ENCODE assay signal across 23 cellular contexts in genomic region chr6:142235247-142235646, GRCh38.
"Had no signal": no experiment of that assay in that cellular context is flagged by ENCODE, and none has a peak within 500 bp of the region (broad histone marks: within the 10 kb centered on the region; RNA-seq: fewer than 3 reads in every experiment).

No MANE protein-coding gene starts in this region.

- H3K4me3 ChIP-seq: dorsolateral prefrontal cortex, lower lobe of right lung, prostate gland, skin epidermis, spleen, testis, tibial artery had no signal

- ATAC-seq: left colon; left ventricle myocardium superior; lower lobe of right lung; natural killer cell; right cardiac atrium; stimulated activated memory B cell treated with anti-CD40 and anti-IgM and Interleukin-4, amounts not matched to agents 10 μg/mL and 1 μg/mL and 100 μg/mL, for 72 hours; stimulated activated naive CD8-positive, alpha-beta T cell treated with anti-CD3 and anti-CD28 coated beads, Interleukin-15, Interleukin-2, amounts not matched to agents 100 U/mL and 50 U/mL, for 24 hours had no signal

- H3K27ac ChIP-seq: dorsolateral prefrontal cortex, lower lobe of right lung, neutrophil, parathyroid adenoma, prostate gland, skin epidermis, spleen, testis, tibial artery had no signal

- H3K9ac ChIP-seq: parathyroid adenoma had no signal

- H3K79me2 ChIP-seq: parathyroid adenoma had no signal

- FAIRE-seq: colon, frontal cortex, islet of Langerhans, urothelium cell line had no signal

- H3K27me3 ChIP-seq: neutrophil, testis, tibial artery had no signal

- H3K4me1 ChIP-seq: lower lobe of right lung, parathyroid adenoma, prostate gland, testis, tibial artery had no signal

- H3K36me3 ChIP-seq: lower lobe of right lung, neutrophil, prostate gland, spleen, tibial artery had no signal

- DNase-seq: dorsolateral prefrontal cortex; effector CD4-positive, alpha-beta T cell; kidney glomerular epithelial cell; left colon; left ventricle myocardium superior; lower lobe of right lung; natural killer cell; right cardiac atrium; spleen; stimulated activated CD4-positive, alpha-beta T cell treated with anti-CD3 and anti-CD28 coated beads, Interleukin-4, amount 100 ng/mL, for 4 hours; stimulated activated naive CD8-positive, alpha-beta T cell treated with anti-CD3 and anti-CD28 coated beads, Interleukin-15, Interleukin-2, amounts not matched to agents 100 U/mL and 50 U/mL, for 24 hours; substantia nigra; testis; tibial artery had no signal

- H3K9me3 ChIP-seq: lower lobe of right lung, neutrophil, prostate gland, spleen, testis, tibial artery had no signal

- H2AFZ ChIP-seq: parathyroid adenoma had no signal
